In the genomic region with DNA sequence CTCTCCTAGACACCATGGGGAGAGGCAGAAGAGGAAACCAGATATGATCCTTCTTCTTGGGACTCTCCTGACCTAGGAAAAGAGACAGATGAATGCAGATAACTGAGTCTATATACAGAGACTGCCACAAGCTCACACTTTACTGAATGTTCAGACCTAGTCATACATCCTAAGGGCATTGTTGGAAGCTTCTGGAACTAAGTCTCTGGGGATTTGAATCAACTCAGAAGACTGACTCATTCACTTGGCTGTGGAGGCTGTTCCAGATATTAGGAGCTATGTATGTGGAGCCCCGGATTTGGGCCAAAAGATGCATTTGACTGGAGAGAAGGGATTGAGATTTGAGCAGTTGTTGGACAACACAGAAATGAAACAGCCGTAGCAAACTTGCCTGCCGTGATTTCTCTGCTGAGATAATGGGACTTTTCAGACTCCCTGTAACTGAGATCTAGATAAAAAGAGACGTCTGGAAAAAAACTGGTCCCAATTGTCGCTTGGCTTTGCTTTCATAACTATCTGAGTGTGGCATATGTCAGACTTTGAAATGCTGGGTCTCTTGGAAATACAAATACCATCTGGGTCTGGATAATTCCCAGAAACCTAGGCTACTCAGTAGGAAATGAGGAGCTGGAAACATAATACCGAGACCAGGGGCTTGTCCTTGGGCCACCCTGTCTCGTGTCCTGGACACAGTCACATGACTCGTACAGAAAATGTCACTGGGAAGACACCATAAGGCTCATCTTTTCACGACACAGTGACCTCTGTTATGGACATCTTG, we compare ENCODE assay signal across 9 cellular contexts.
A peak's percentile ranks its signal among the peaks of the same experiment; 100 is the strongest.
DNase-seq lines count a peak whose midpoint lies in the region; TF ChIP-seq lines count a peak whose summit lies in the region.
"Had no signal": no experiment of that assay in that cellular context is flagged by ENCODE, and none has a peak within 500 bp of the region (broad histone marks: within the 10 kb centered on the region; RNA-seq: fewer than 3 reads in every experiment).

No MANE protein-coding gene starts in this region.

- peaks cover 9% of the 10 kb centered on the region for H3K27me3 Mint-ChIP-seq in endodermal cell (ENCODE audit: insufficient read depth)

- peak; percentile 22 for DNase-seq in HS-5 (ENCODE audit: low read depth)
- DNase-seq in astrocyte of the spinal cord (ENCODE audit: low read depth, low spot score): peak; percentile 76
- DNase-seq in left ventricle myocardium inferior: peak; percentile 16
- DNase-seq in stomach: no peak
- DNase-seq in putamen (ENCODE audit: low spot score): no peak
- DNase-seq in prostate gland (ENCODE audit: low spot score): no peak
- DNase-seq in NCI-H2196 treated with DMSO at 0.1 percent for 48 hours (lab: John Stamatoyannopoulos, UW; ENCODE audit: unreplicated experiment): no peak
- no peak for DNase-seq in endodermal cell
- DNase-seq: NCI-H526 treated with DMSO at 0.1 percent for 48 hours had no signal

- no peak for TF ChIP-seq CTCF in astrocyte of the spinal cord (IDR thresholded peaks at IDR 0.05; ENCODE audit: low read depth, low read length)
- no peak for TF ChIP-seq CTCF in left ventricle myocardium inferior (IDR thresholded peaks at IDR 0.05; ENCODE audit: borderline replicate concordance)
- no peak for TF ChIP-seq CTCF in stomach (IDR thresholded peaks at IDR 0.05)
- TF ChIP-seq CTCF in prostate gland (IDR thresholded peaks at IDR 0.05): no peak
- no peak for TF ChIP-seq CTCF in endodermal cell (conservative IDR thresholded peaks at IDR 0.05)

- in situ Hi-C loops in astrocyte of the spinal cord (cut with HindIII; ENCODE audit: low sequenced_read_pairs): no loop called here

- H3K27ac ChIP-seq in left ventricle myocardium inferior (replicated peaks) (peak overlapping the region; percentile 70), stomach (peak overlapping the region in 4 of 5 donors; percentile 20 to 66 (median 40)), prostate gland (no peak overlapping the region), endodermal cell (ENCODE audit: low read depth, low read length) (no peak overlapping the region)

- TF ChIP-seq POLR2A in stomach (IDR thresholded peaks at IDR 0.05): no peak
- TF ChIP-seq POLR2A in prostate gland (IDR thresholded peaks at IDR 0.05): no peak

- H3K4me3 ChIP-seq in astrocyte of the spinal cord (ENCODE audit: low read depth, low read length): no peak overlapping the region
- no peak overlapping the region for H3K4me3 ChIP-seq in left ventricle myocardium inferior
- H3K4me3 ChIP-seq in stomach: no peak overlapping the region
- H3K4me3 ChIP-seq in prostate gland: no peak overlapping the region
- H3K4me3 ChIP-seq in endodermal cell (ENCODE audit: low read length): no peak overlapping the region

- H3K36me3 Mint-ChIP-seq in endodermal cell (ENCODE audit: low read depth): no peaks in the 10 kb centered on the region

- peaks cover 59% of the 10 kb centered on the region for H3K4me1 ChIP-seq in left ventricle myocardium inferior
- H3K4me1 ChIP-seq in stomach: peaks cover 5 to 26% (median 17%) of the 10 kb centered on the region in 4 donors
- H3K4me1 ChIP-seq in prostate gland (replicated peaks): no peaks in the 10 kb centered on the region
- H3K4me1 ChIP-seq in endodermal cell (ENCODE audit: control insufficient read depth, insufficient read depth, low read length): peaks cover 19% of the 10 kb centered on the region

- no peak overlapping the region for H3K9ac ChIP-seq in endodermal cell (ENCODE audit: extremely low read depth, low read length, poor library complexity, severe bottlenecking)

- H3K9me3 Mint-ChIP-seq in endodermal cell: no peaks in the 10 kb centered on the region

- H3K27me3 ChIP-seq in left ventricle myocardium inferior (ENCODE audit: low read depth): no peaks in the 10 kb centered on the region
- no peaks in the 10 kb centered on the region for H3K27me3 ChIP-seq in stomach
- no peaks in the 10 kb centered on the region for H3K27me3 ChIP-seq in prostate gland (replicated peaks; ENCODE audit: insufficient read depth)
- no peaks in the 10 kb centered on the region for H3K27me3 ChIP-seq in endodermal cell (ENCODE audit: control insufficient read depth, insufficient read depth, low read length, poor library complexity, severe bottlenecking)

- H3K36me3 ChIP-seq in left ventricle myocardium inferior (no peaks in the 10 kb centered on the region), stomach (no peaks in the 10 kb centered on the region), prostate gland (no peaks in the 10 kb centered on the region), endodermal cell (ENCODE audit: control insufficient read depth, insufficient read depth, low read length) (no peaks in the 10 kb centered on the region)

- H3K9me3 ChIP-seq in left ventricle myocardium inferior (replicated peaks) (no peaks in the 10 kb centered on the region), stomach (no peaks in the 10 kb centered on the region), prostate gland (no peaks in the 10 kb centered on the region), endodermal cell (ENCODE audit: control insufficient read depth, low read length) (no peaks in the 10 kb centered on the region)

- TF ChIP-seq EP300 in stomach (IDR thresholded peaks at IDR 0.05): no peak

- intact Hi-C loops in left ventricle myocardium inferior (cut with micrococcal nuclease) (no loop called here), stomach (cut with DNase I; ENCODE audit: low total_unique reads) (no loop called here), prostate gland (cut with DNase I) (no loop called here)

- H3K27ac Mint-ChIP-seq in endodermal cell: no peak overlapping the region

- peaks cover 31% of the 10 kb centered on the region for H3K4me1 Mint-ChIP-seq in endodermal cell

- WGBS in stomach, 5 donors: 46 to 56% (median 50%) methylated on average over 9 of the region's 9 CpGs
- WGBS in prostate gland: 67% methylated on average over 9 of the region's 9 CpGs
- WGBS in endodermal cell (ENCODE audit: insufficient coverage in 1 of 2, insufficient read length in 1 of 2), 2 experiments: 86 to 87% methylated on average over 8 to 9 of the region's 9 CpGs

- no peak overlapping the region for H3K4me3 Mint-ChIP-seq in endodermal cell

Comparison
In these comparisons a context has a peak if more than half of its experiments do, and no peak if none do; other contexts are left out.
1. DNase-seq: peak in HS-5 (single experiment), astrocyte of the spinal cord (single experiment) and left ventricle myocardium inferior (single experiment); none in stomach (single experiment), putamen (single experiment), prostate gland (single experiment), NCI-H2196 treated with DMSO at 0.1 percent for 48 hours (single experiment) and endodermal cell (single experiment).
2. H3K27ac ChIP-seq: peak in left ventricle myocardium inferior (single experiment) and stomach (4 of 5); none in prostate gland (0 of 2) and endodermal cell (single experiment).